18 cellular contexts compared by ENCODE assay signal in the genomic region with DNA sequence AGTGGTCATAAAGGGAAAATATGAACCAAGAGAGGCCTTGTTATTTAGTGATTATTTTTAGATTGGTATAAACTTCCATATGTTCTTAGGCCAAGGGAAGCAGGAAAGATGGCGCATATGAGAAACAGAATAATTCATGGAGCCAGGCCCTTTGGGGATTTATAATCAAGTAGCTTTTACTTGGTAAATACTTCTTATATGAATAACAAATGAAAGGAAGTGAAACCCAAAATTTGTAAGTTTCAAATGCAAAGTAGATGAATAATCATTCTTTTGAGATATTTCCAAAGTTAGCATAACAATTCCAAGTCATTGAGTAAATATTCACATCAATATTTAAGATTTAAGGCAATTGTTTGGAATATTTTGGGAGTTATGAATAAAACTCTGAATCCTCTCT. TPM values are rescaled to one million over a fixed set of nuclear protein-coding genes. Genes with fewer than 3 reads are reported as not detected.
DNase-seq lines count a peak whose midpoint lies in the region; ATAC-seq and TF ChIP-seq lines count a peak whose summit lies in the region.
"Had no signal": no experiment of that assay in that cellular context is flagged by ENCODE, and none has a peak within 500 bp of the region (broad histone marks: within the 10 kb centered on the region; RNA-seq: fewer than 3 reads in every experiment).

No MANE protein-coding gene starts in this region.

- H3K27me3 ChIP-seq in GM23338 (ENCODE audit: insufficient read depth) (no peaks in the 10 kb centered on the region), IMR-90 (ENCODE audit: control insufficient read depth, insufficient read depth, low read length) (no peaks in the 10 kb centered on the region), osteoblast (ENCODE audit: insufficient read depth, low read length) (no peaks in the 10 kb centered on the region)
- H3K27me3 ChIP-seq: BE2C; BLaER1 treated with 17β-estradiol and CSF1 and Interleukin-3, amounts not matched to agents 10 nM and 100 nM had no signal

- no peaks in the 10 kb centered on the region for H4K20me1 ChIP-seq in GM23338 (replicated peaks; ENCODE audit: insufficient read depth)
- peaks cover 3% of the 10 kb centered on the region; the same call in 1 of the 2 replicates for H4K20me1 ChIP-seq in IMR-90 (ENCODE audit: insufficient read depth, low read length)
- H4K20me1 ChIP-seq in osteoblast (ENCODE audit: insufficient read depth, low read length) = no peaks in the 10 kb centered on the region
- H4K20me1 ChIP-seq: BLaER1 treated with 17β-estradiol and CSF1 and Interleukin-3, amounts not matched to agents 10 nM and 100 nM had no signal

- H3K9me1 ChIP-seq in IMR-90 (ENCODE audit: insufficient read depth, low read length) = peaks cover 9% of the 10 kb centered on the region; the same call in 1 of the 2 replicates

- H3K36me3 ChIP-seq in GM23338 (ENCODE audit: insufficient read depth) (peaks cover 18% of the 10 kb centered on the region), IMR-90 (ENCODE audit: control insufficient read depth, insufficient read depth, low read length) (no peaks in the 10 kb centered on the region), osteoblast (ENCODE audit: insufficient read depth, low read length) (no peaks in the 10 kb centered on the region)
- H3K36me3 ChIP-seq: BE2C; BLaER1 treated with 17β-estradiol and CSF1 and Interleukin-3, amounts not matched to agents 10 nM and 100 nM; HAP-1 had no signal

- peaks cover 50% of the 10 kb centered on the region for H3K36me3 Mint-ChIP-seq in GM23338 (ENCODE audit: low read depth)
- H3K36me3 Mint-ChIP-seq: CD14-positive monocyte had no signal

- TF ChIP-seq RAD21 in IMR-90 (IDR thresholded peaks at IDR 0.05; ENCODE audit: low read length) = no peak

- TF ChIP-seq CTCF in GM23338 (conservative IDR thresholded peaks at IDR 0.05; ENCODE audit: low read depth in 2 of 2) = no peak
- no peak for TF ChIP-seq CTCF in IMR-90 (conservative IDR thresholded peaks at IDR 0.05; ENCODE audit: low read depth, low read length)
- no peak for TF ChIP-seq CTCF in osteoblast (IDR thresholded peaks at IDR 0.05; ENCODE audit: extremely low read depth, low read depth, low read length)

- no peak overlapping the region for H2AFZ ChIP-seq in GM23338
- no peak overlapping the region for H2AFZ ChIP-seq in IMR-90 (replicated peaks; ENCODE audit: low read length, poor library complexity)
- H2AFZ ChIP-seq in osteoblast (ENCODE audit: low read length) = no peak overlapping the region

- H3K4me3 Mint-ChIP-seq in GM23338 = no peak overlapping the region
- H3K4me3 Mint-ChIP-seq: CD14-positive monocyte; CD4-positive, alpha-beta T cell; CD8-positive, alpha-beta memory T cell had no signal

- dilution Hi-C loops in IMR-90 (cut with HindIII; ENCODE audit: low sequenced_read_pairs, unreplicated experiment) = no loop called here

- POLR2A ChIA-PET in IMR-90 (lab: Charles Lee; ENCODE audit: unreplicated experiment) = no interaction called here

- H3K79me2 ChIP-seq in GM23338 (replicated peaks; ENCODE audit: insufficient read depth) (no peaks in the 10 kb centered on the region), osteoblast (ENCODE audit: insufficient read depth, low read length) (no peaks in the 10 kb centered on the region)

- no peak overlapping the region for H4K91ac ChIP-seq in IMR-90 (ENCODE audit: insufficient read depth, low read depth, low read length)

- no peak overlapping the region for H2BK5ac ChIP-seq in IMR-90 (ENCODE audit: low read depth, low read length, poor library complexity, severe bottlenecking)

- H3K56ac ChIP-seq in IMR-90 (ENCODE audit: extremely low read depth, insufficient read depth, low read length) = no peak overlapping the region

- H3F3A ChIP-seq in GM23338 (replicated peaks; ENCODE audit: low read depth) = no peaks in the 10 kb centered on the region

- H3K27ac ChIP-seq in GM23338 (ENCODE audit: low read depth) (peak overlapping the region; percentile 72), IMR-90 (ENCODE audit: insufficient read depth, low read length) (no peak overlapping the region), osteoblast (ENCODE audit: low read depth, low read length) (peak overlapping the region; percentile 61)
- H3K27ac ChIP-seq: BLaER1 treated with 17β-estradiol and CSF1 and Interleukin-3, amounts not matched to agents 10 nM and 100 nM had no signal

- H3K9me3 ChIP-seq in IMR-90 (ENCODE audit: control insufficient read depth, insufficient read depth, low read length) = peaks cover 27% of the 10 kb centered on the region
- peaks cover 15% of the 10 kb centered on the region for H3K9me3 ChIP-seq in osteoblast (ENCODE audit: low read depth, low read length)
- H3K9me3 ChIP-seq: BE2C had no signal

- in situ Hi-C loops in IMR-90 (cut with MboI; ENCODE audit: low sequenced_read_pairs) = no loop called here

- H3K27me3 Mint-ChIP-seq in GM23338 (ENCODE audit: insufficient read depth, low read depth, poor library complexity) = peaks cover 5% of the 10 kb centered on the region
- H3K27me3 Mint-ChIP-seq: CD4-positive, alpha-beta T cell had no signal

- no peak overlapping the region for H2AK9ac ChIP-seq in IMR-90 (replicated peaks; ENCODE audit: low read depth, low read length, poor library complexity)

- H3K4me3 ChIP-seq in GM23338 (no peak overlapping the region), IMR-90 (ENCODE audit: insufficient read depth, low read depth, low read length) (no peak overlapping the region), osteoblast (ENCODE audit: insufficient read depth, low read length) (no peak overlapping the region)
- H3K4me3 ChIP-seq: BLaER1 treated with 17β-estradiol and CSF1 and Interleukin-3, amounts not matched to agents 10 nM and 100 nM; HAP-1 had no signal

- H4K5ac ChIP-seq in IMR-90 (ENCODE audit: low read depth, low read length) = no peak overlapping the region

- no peak overlapping the region for H3K9ac ChIP-seq in IMR-90 (ENCODE audit: low read depth, low read length)
- H3K9ac ChIP-seq: BLaER1 treated with 17β-estradiol and CSF1 and Interleukin-3, amounts not matched to agents 10 nM and 100 nM had no signal

- H3K18ac ChIP-seq in IMR-90 (ENCODE audit: low read depth, low read length) = no peak overlapping the region

- no peak overlapping the region for H2BK15ac ChIP-seq in IMR-90 (ENCODE audit: low read depth, low read length)

- H3K23ac ChIP-seq in IMR-90 (ENCODE audit: low read depth, low read length) = no peak overlapping the region

- no peak overlapping the region for H2AK5ac ChIP-seq in IMR-90 (ENCODE audit: low read depth, low read length)

- H3K4me2 ChIP-seq in GM23338 (no peak overlapping the region), IMR-90 (ENCODE audit: low read depth, low read length) (no peak overlapping the region), osteoblast (ENCODE audit: insufficient read depth, low read length) (no peak overlapping the region)
- H3K4me2 ChIP-seq: BLaER1 treated with 17β-estradiol and CSF1 and Interleukin-3, amounts not matched to agents 10 nM and 100 nM had no signal

- H2BK120ac ChIP-seq in IMR-90 (ENCODE audit: low read depth, low read length) = no peak overlapping the region

- H3K4ac ChIP-seq in IMR-90 (ENCODE audit: low read depth, low read length) = no peak overlapping the region

- no peaks in the 10 kb centered on the region for H3K4me1 Mint-ChIP-seq in GM23338
- H3K4me1 Mint-ChIP-seq: CD14-positive monocyte had no signal

- no peak overlapping the region for H3K14ac ChIP-seq in IMR-90 (replicated peaks; ENCODE audit: low read depth, low read length)

- no peaks in the 10 kb centered on the region for H3K79me1 ChIP-seq in IMR-90 (ENCODE audit: low read depth in 1 of 2, low read length in 2 of 2)

- H3K9me2 ChIP-seq in GM23338 (ENCODE audit: insufficient read depth) = peaks cover 8% of the 10 kb centered on the region; the same call in 1 of the 2 replicates

- TF ChIP-seq POLR2A in IMR-90 (IDR thresholded peaks at IDR 0.05; ENCODE audit: low read depth, low read length) = no peak

- DNase-seq in EL (peak; percentile 25), GM23338 (ENCODE audit: low spot score) (no peak), IMR-90 (peak; percentile 48), osteoblast (ENCODE audit: insufficient read length, low spot score, missing footprints) (peak; percentile 42), NCI-H446 treated with DMSO at 0.1 percent for 48 hours (lab: John Stamatoyannopoulos, UW) (no peak), NOMO-1 (lab: John Stamatoyannopoulos, UW; ENCODE audit: unreplicated experiment in 2 of 2) (no peak)
- no peak for DNase-seq in stimulated activated CD4-positive, alpha-beta T cell treated with anti-CD3 and anti-CD28 coated beads, Interleukin-15, amount 100 ng/mL, for 24 hours
- DNase-seq: AML-193; BE2C; CD4-positive, alpha-beta T cell; CD8-positive, alpha-beta memory T cell; DMS 273 treated with DMSO at 0.1 percent for 48 hours; DMS79; GF-D8 had no signal

- no peak overlapping the region for H2BK20ac ChIP-seq in IMR-90 (ENCODE audit: low read depth, low read length)

- CTCF ChIA-PET in IMR-90 (lab: Yijun Ruan, JAX) = no interaction called here

- ATAC-seq in GM23338 (no peak), IMR-90 (ENCODE audit: low read depth) (peak; percentile 4; the same call in 1 of the 2 replicates), HG03095 (IDR thresholded peaks at IDR 0.05; ENCODE audit: unreplicated experiment) (no peak)

- peaks cover 73% of the 10 kb centered on the region for H3K9me3 Mint-ChIP-seq in GM23338

- WGBS in IMR-90 (ENCODE audit: extremely low coverage in 2 of 2, insufficient read length in 1 of 2), 2 experiments = no CpG with 5 or more reads among the region's 1 CpG

- H3K27ac Mint-ChIP-seq in GM23338 = no peak overlapping the region
- H3K27ac Mint-ChIP-seq: CD4-positive, alpha-beta T cell; CD8-positive, alpha-beta memory T cell had no signal

- BruUV-seq in IMR-90 (replicated peaks; lab: Mats Ljungman, UMichigan) = no TSS peak

- intact Hi-C loops in IMR-90 (cut with micrococcal nuclease) = no loop called here

- no peak overlapping the region for H4K8ac ChIP-seq in IMR-90 (ENCODE audit: low read depth in 2 of 2, low read length in 2 of 2)

- H3K4me1 ChIP-seq in GM23338 (ENCODE audit: insufficient read depth) (no peaks in the 10 kb centered on the region), IMR-90 (ENCODE audit: control insufficient read depth, insufficient read depth, low read length) (peaks cover 8% of the 10 kb centered on the region), osteoblast (ENCODE audit: insufficient read depth, low read length) (peaks cover 28% of the 10 kb centered on the region)
- H3K4me1 ChIP-seq: BE2C had no signal

TF ChIP-seq in GM23338, 12 proteins besides CTCF, POLR2A, EP300 and RAD21 (continues in another document):
- TF ChIP-seq ZNF331 (CRISPR knock-in tag; IDR thresholded peaks at IDR 0.05; ENCODE audit: low read depth) (no peak), STAT1 (IDR thresholded peaks at IDR 0.05; ENCODE audit: unreplicated experiment) (no peak)

TF ChIP-seq in IMR-90, 13 proteins besides CTCF, POLR2A, EP300 and RAD21 (continues in another document):
- TF ChIP-seq SMC3 (IDR thresholded peaks at IDR 0.05; ENCODE audit: low read depth, low read length) = no peak

RNA-seq across cellular contexts. Expression of a gene that starts 13.9 kb away (rescaled TPM):
- total RNA-seq in GM23338 (2014; rRNA removed; shearing (Covaris generic)) = 6.0 and 6.8 TPM in 2 replicates
- polyA plus RNA-seq in GM23338 (2016; fragmentation: Nextera tagmentation; extraction: Ambion mirVana) (11.0 and 13.0 TPM in 2 replicates), IMR-90 (2012; rRNA removed) (39.1 and 41.4 TPM in 2 replicates)
- total RNA-seq in IMR-90 (2012; rRNA removed) (34.8 and 56.9 TPM in 2 replicates), osteoblast (132 and 140 TPM in 2 replicates)
- polyA plus RNA-seq in IMR-90 (2012; cell fraction: cytosol; rRNA removed) = 10.2 and 14.9 TPM in 2 replicates
- polyA plus RNA-seq in IMR-90 (2012; cell fraction: nucleus; rRNA removed; ENCODE audit: low replicate concordance) = 7.7 and 46.9 TPM in 2 replicates

Comparison
In these comparisons a context has a peak if more than half of its experiments do, and no peak if none do; other contexts are left out.
1. DNase-seq: peak in EL (single experiment), IMR-90 (single experiment) and osteoblast (single experiment); none in GM23338 (single experiment), NCI-H446 treated with DMSO at 0.1 percent for 48 hours (single experiment), NOMO-1 (0 of 2) and stimulated activated CD4-positive, alpha-beta T cell treated with anti-CD3 and anti-CD28 coated beads, Interleukin-15, amount 100 ng/mL, for 24 hours (single experiment).